In genomic region chr1:62877579-62877978, GRCh38 we compare ENCODE assay signal across 8 cellular contexts.
"Had no signal": no experiment of that assay in that cellular context is flagged by ENCODE, and none has a peak within 500 bp of the region (broad histone marks: within the 10 kb centered on the region; RNA-seq: fewer than 3 reads in every experiment).

No MANE protein-coding gene starts in this region.

- DNase-seq: GDM1, GF-D8 had no signal

- FAIRE-seq: G401.6, GM12891, GM12892, GM18507, GM19239 had no signal

- H3K4me3 ChIP-seq: GM12878 had no signal

- ATAC-seq: GM12878 had no signal
